In genomic region chr7:55144333-55144954, GRCh38 we compare ENCODE assay signal across 10 cellular contexts.
A peak's percentile ranks its signal among the peaks of the same experiment; 100 is the strongest.
DNase-seq lines count a peak whose midpoint lies in the region; ATAC-seq and TF ChIP-seq lines count a peak whose summit lies in the region.
"Had no signal": no experiment of that assay in that cellular context is flagged by ENCODE, and none has a peak within 500 bp of the region (broad histone marks: within the 10 kb centered on the region; RNA-seq: fewer than 3 reads in every experiment).

No MANE protein-coding gene starts in this region.

- peaks cover 31% of the 10 kb centered on the region for H3K36me3 Mint-ChIP-seq in Caco-2 (ENCODE audit: insufficient read depth, unreplicated experiment)
- no peaks in the 10 kb centered on the region for H3K36me3 Mint-ChIP-seq in activated CD8-positive, alpha-beta memory T cell treated with anti-CD3 and anti-CD28 coated beads, Interleukin-2, amount 10 ng/mL, durations not matched to agents 7 days and 5 days

- H3K4me1 ChIP-seq in Caco-2 = no peaks in the 10 kb centered on the region

- no peak for DNase-seq in Caco-2
- DNase-seq in HEK293T (ENCODE audit: extremely low spot score) = peak; percentile 16
- DNase-seq in astrocyte of the cerebellum (ENCODE audit: low read depth) = no peak
- DNase-seq in left kidney (ENCODE audit: low read depth, low spot score) = peak; percentile 56
- DNase-seq in T-helper 1 cell = no peak
- no peak for DNase-seq in activated CD8-positive, alpha-beta memory T cell treated with anti-CD3 and anti-CD28 coated beads, Interleukin-2, amount 10 ng/mL, durations not matched to agents 7 days and 5 days
- DNase-seq in NCI-H128 (lab: John Stamatoyannopoulos, UW; ENCODE audit: unreplicated experiment) = no peak
- no peak for DNase-seq in KBM-7
- DNase-seq: activated CD4-positive, alpha-beta T cell treated with anti-CD3 and anti-CD28 coated beads, Interleukin-2, amount 50 U/mL, for 48 hours; stomach had no signal

- no peaks in the 10 kb centered on the region for H3K9me3 ChIP-seq in Caco-2
- H3K9me3 ChIP-seq: stomach had no signal

- no peaks in the 10 kb centered on the region for H3K27me3 Mint-ChIP-seq in Caco-2 (ENCODE audit: insufficient read depth, unreplicated experiment)
- peaks cover 6% of the 10 kb centered on the region for H3K27me3 Mint-ChIP-seq in activated CD8-positive, alpha-beta memory T cell treated with anti-CD3 and anti-CD28 coated beads, Interleukin-2, amount 10 ng/mL, durations not matched to agents 7 days and 5 days

- no peaks in the 10 kb centered on the region for H3K27me3 ChIP-seq in Caco-2 (replicated peaks; ENCODE audit: control insufficient read depth, insufficient read depth, low read length)
- H3K27me3 ChIP-seq: stomach had no signal

- in situ Hi-C loops in astrocyte of the cerebellum (cut with HindIII; ENCODE audit: low sequenced_read_pairs) = no loop called here
- in situ Hi-C loops in KBM-7 (cut with MboI; ENCODE audit: low pct_unique_long_range_greater_than_20kb, low sequenced_read_pairs) = no loop called here

- POLR2A ChIA-PET in Caco-2 (lab: Charles Lee) (no interaction called here), HEK293T (lab: Yijun Ruan, JAX) (no interaction called here)

- intact Hi-C loops in Caco-2 (cut with micrococcal nuclease; ENCODE audit: unreplicated experiment) = loop anchor here (1.0 to 5.0 kb wide), 2 partner anchors 72 to 111 kb away; no protein-coding TSS in a partner anchor

- no peak overlapping the region for H3K27ac Mint-ChIP-seq in Caco-2 (ENCODE audit: unreplicated experiment)
- H3K27ac Mint-ChIP-seq in activated CD8-positive, alpha-beta memory T cell treated with anti-CD3 and anti-CD28 coated beads, Interleukin-2, amount 10 ng/mL, durations not matched to agents 7 days and 5 days = no peak overlapping the region

- no peak overlapping the region for H3K4me3 Mint-ChIP-seq in Caco-2 (ENCODE audit: unreplicated experiment)
- no peak overlapping the region for H3K4me3 Mint-ChIP-seq in activated CD8-positive, alpha-beta memory T cell treated with anti-CD3 and anti-CD28 coated beads, Interleukin-2, amount 10 ng/mL, durations not matched to agents 7 days and 5 days

- TF ChIP-seq CTCF in Caco-2 (IDR thresholded peaks at IDR 0.05; ENCODE audit: insufficient read depth in 1 of 2, low read depth in 1 of 2, low read length in 1 of 2, severe bottlenecking in 1 of 2, unreplicated experiment in 1 of 2) (peak; percentile 11 to 20), astrocyte of the cerebellum (IDR thresholded peaks at IDR 0.05; ENCODE audit: low read depth, low read length, missing control alignments) (peak; percentile 24)

- H3K9me3 Mint-ChIP-seq in Caco-2 (ENCODE audit: unreplicated experiment) = no peaks in the 10 kb centered on the region
- H3K9me3 Mint-ChIP-seq in activated CD8-positive, alpha-beta memory T cell treated with anti-CD3 and anti-CD28 coated beads, Interleukin-2, amount 10 ng/mL, durations not matched to agents 7 days and 5 days (ENCODE audit: low read depth) = no peaks in the 10 kb centered on the region

- H3K36me3 ChIP-seq in Caco-2 (ENCODE audit: control insufficient read depth, insufficient read depth, low read length) = peaks cover 3% of the 10 kb centered on the region; the same call in 1 of the 2 replicates

- ATAC-seq in activated CD8-positive, alpha-beta memory T cell treated with anti-CD3 and anti-CD28 coated beads, Interleukin-2, amount 10 ng/mL, durations not matched to agents 7 days and 5 days = no peak

- no TSS peak for BruUV-seq in Caco-2 (replicated peaks; lab: Mats Ljungman, UMichigan)

- CTCF ChIA-PET in Caco-2 (lab: Charles Lee) (interaction anchor here (1.0 kb wide), 1 partner anchor 37 kb away, joined by 4 read pairs; no protein-coding TSS in a partner anchor), HEK293T (lab: Yijun Ruan, JAX) (interaction anchor here (1.2 kb wide), 1 partner anchor 11 kb away, joined by 5 read pairs; no protein-coding TSS in a partner anchor)
- CTCF ChIA-PET in activated CD8-positive, alpha-beta memory T cell treated with anti-CD3 and anti-CD28 coated beads, Interleukin-2, amount 10 ng/mL, durations not matched to agents 7 days and 5 days (lab: Charles Lee) = no interaction called here

- H3K4me3 ChIP-seq in Caco-2 (ENCODE audit: low read depth, low read length) (no peak overlapping the region), astrocyte of the cerebellum (ENCODE audit: low read depth, low read length) (no peak overlapping the region)
- H3K4me3 ChIP-seq: stomach had no signal

- H3K4me1 Mint-ChIP-seq in Caco-2 (ENCODE audit: low read depth, unreplicated experiment) = no peaks in the 10 kb centered on the region
- no peaks in the 10 kb centered on the region for H3K4me1 Mint-ChIP-seq in activated CD8-positive, alpha-beta memory T cell treated with anti-CD3 and anti-CD28 coated beads, Interleukin-2, amount 10 ng/mL, durations not matched to agents 7 days and 5 days

TF ChIP-seq in HEK293T, 16 proteins besides CTCF, POLR2A, EP300 and RAD21:
- TF ChIP-seq BHLHE40 (IDR thresholded peaks at IDR 0.05; ENCODE audit: borderline replicate concordance) (no peak), SUZ12 (IDR thresholded peaks at IDR 0.05) (no peak), SP1 (IDR thresholded peaks at IDR 0.05) (no peak), FOXA1 (IDR thresholded peaks at IDR 0.05) (no peak), HDGF (IDR thresholded peaks at IDR 0.05; ENCODE audit: borderline replicate concordance) (no peak), ELF4 (IDR thresholded peaks at IDR 0.05) (no peak), FOXM1 (IDR thresholded peaks at IDR 0.05; ENCODE audit: borderline replicate concordance) (no peak), L3MBTL2 (conservative IDR thresholded peaks at IDR 0.05) (no peak), ARNT (IDR thresholded peaks at IDR 0.05) (no peak), PKNOX1 (IDR thresholded peaks at IDR 0.05) (no peak), FOXK2 (IDR thresholded peaks at IDR 0.05) (no peak), LEF1 (IDR thresholded peaks at IDR 0.05; ENCODE audit: borderline replicate concordance) (no peak), ZNF384 (IDR thresholded peaks at IDR 0.05) (no peak), NFRKB (IDR thresholded peaks at IDR 0.05) (no peak), TARDBP (IDR thresholded peaks at IDR 0.05) (no peak), CTBP1 (IDR thresholded peaks at IDR 0.05; ENCODE audit: borderline replicate concordance) (no peak)

Comparison
In these comparisons a context has a peak if more than half of its experiments do, and no peak if none do; other contexts are left out.
1. DNase-seq: peak in HEK293T (single experiment) and left kidney (single experiment); none in Caco-2 (0 of 2), astrocyte of the cerebellum (single experiment), T-helper 1 cell (0 of 5), activated CD8-positive, alpha-beta memory T cell treated with anti-CD3 and anti-CD28 coated beads, Interleukin-2, amount 10 ng/mL, durations not matched to agents 7 days and 5 days (single experiment), NCI-H128 (single experiment) and KBM-7 (single experiment).